16 cellular contexts compared by ENCODE assay signal in the genomic region with DNA sequence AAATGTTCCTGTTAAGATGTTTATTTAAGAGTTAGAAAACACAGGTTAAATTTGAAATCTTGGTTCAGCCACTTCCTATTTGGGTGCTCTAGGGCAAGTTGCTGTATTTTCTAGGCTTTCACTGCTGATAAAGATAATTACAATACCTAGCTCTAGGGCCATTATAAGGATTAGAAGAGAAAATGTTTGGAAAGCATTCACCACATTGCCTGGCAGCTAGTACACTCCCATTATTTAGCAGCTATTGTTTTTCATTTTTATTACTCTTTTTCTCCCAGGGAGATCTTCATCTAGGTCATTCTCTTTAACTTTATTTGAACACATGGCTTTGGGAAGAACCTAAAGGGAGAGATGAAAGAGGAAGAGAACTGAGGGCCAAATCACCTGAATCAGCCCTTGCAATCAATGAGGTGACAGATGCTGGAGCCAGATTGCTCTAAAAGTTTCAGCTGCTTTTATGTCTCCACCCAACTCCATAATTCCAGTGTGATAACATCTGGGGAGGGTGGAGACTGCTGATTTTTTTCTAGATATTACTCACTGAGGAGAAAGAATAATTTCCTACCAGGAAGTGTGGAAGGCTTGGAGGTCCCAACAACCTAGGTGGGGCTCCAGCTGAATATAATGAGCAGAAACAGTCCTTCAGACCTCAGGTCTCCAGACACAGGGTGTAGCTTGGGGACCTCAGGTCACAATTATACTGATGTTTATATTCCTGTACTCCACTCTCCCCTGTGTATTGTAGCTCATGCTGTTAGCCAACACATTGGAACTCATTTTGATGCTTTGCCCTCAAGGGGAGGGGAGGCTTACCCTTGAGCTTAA.
DNase-seq lines count a peak whose midpoint lies in the region; ATAC-seq and TF ChIP-seq lines count a peak whose summit lies in the region.
"Had no signal": no experiment of that assay in that cellular context is flagged by ENCODE, and none has a peak within 500 bp of the region (broad histone marks: within the 10 kb centered on the region; RNA-seq: fewer than 3 reads in every experiment).

No MANE protein-coding gene starts in this region.

- H3K9me3 ChIP-seq in mesenchymal stem cell (ENCODE audit: control insufficient read depth, low read length) (peaks cover 11% of the 10 kb centered on the region), thyroid gland (no peaks in the 10 kb centered on the region)
- H3K9me3 ChIP-seq: SK-N-SH had no signal

- H4K8ac ChIP-seq in mesenchymal stem cell (ENCODE audit: low read length), result no peak overlapping the region

- DNase-seq in NCI-H1694 treated with DMSO at 0.1 percent for 48 hours (lab: John Stamatoyannopoulos, UW) (peak; percentile 77), epithelial cell of esophagus (ENCODE audit: low read depth) (peak; percentile 37), mesenchymal stem cell (no peak), SIG-M5 (lab: John Stamatoyannopoulos, UW) (no peak), DMS79 (lab: John Stamatoyannopoulos, UW) (no peak), thyroid gland (no peak)
- DNase-seq: activated naive CD4-positive, alpha-beta T cell treated with anti-CD3 and anti-CD28 coated beads for 36 hours; CD4-positive, alpha-beta T cell; Karpas-422; naive B cell; SK-N-SH; stimulated activated naive B cell treated with anti-CD40 and anti-IgM and Interleukin-4, amounts not matched to agents 10 μg/mL and 1 μg/mL and 100 μg/mL, for 72 hours; T1000 had no signal

- H2AK5ac ChIP-seq in mesenchymal stem cell (ENCODE audit: low read length, severe bottlenecking), result no peak overlapping the region

- H3K14ac ChIP-seq in mesenchymal stem cell (ENCODE audit: low read length in 2 of 2), result no peak overlapping the region

- H2BK15ac ChIP-seq in mesenchymal stem cell (ENCODE audit: low read depth, poor library complexity, severe bottlenecking), result no peak overlapping the region

- no peak for ATAC-seq in HG03097 (IDR thresholded peaks at IDR 0.05; ENCODE audit: low FRiP score, unreplicated experiment)
- ATAC-seq: left lobe of liver; stimulated activated naive B cell treated with anti-CD40 and anti-IgM and Interleukin-4, amounts not matched to agents 10 μg/mL and 1 μg/mL and 100 μg/mL, for 72 hours had no signal

- TF ChIP-seq POLR2A in thyroid gland (IDR thresholded peaks at IDR 0.05), result no peak

- no peak overlapping the region for H4K91ac ChIP-seq in mesenchymal stem cell (ENCODE audit: low read length)

- H3K4me3 ChIP-seq in epithelial cell of esophagus (ENCODE audit: low read length) (no peak overlapping the region), mesenchymal stem cell (ENCODE audit: insufficient read depth in 1 of 2, low read depth in 1 of 2, low read length in 2 of 2) (no peak overlapping the region), thyroid gland (replicated peaks in 1 of 3) (no peak overlapping the region)

- TF ChIP-seq CTCF in 22Rv1 (IDR thresholded peaks at IDR 0.05) (no peak), epithelial cell of esophagus (IDR thresholded peaks at IDR 0.05; ENCODE audit: insufficient read depth, low read depth, low read length, missing control alignments) (no peak), thyroid gland (IDR thresholded peaks at IDR 0.05) (no peak)

- H3K4me2 ChIP-seq in mesenchymal stem cell (ENCODE audit: low read length, poor library complexity, severe bottlenecking), result no peak overlapping the region
- H3K4me2 ChIP-seq: SK-N-SH had no signal

- H3K4me1 ChIP-seq in mesenchymal stem cell (ENCODE audit: control insufficient read depth, insufficient read depth, low read depth, low read length) (no peaks in the 10 kb centered on the region), thyroid gland (peaks cover 0 to 4% of the 10 kb centered on the region in 2 donors)

- intact Hi-C loops in thyroid gland (cut with DNase I), result no loop called here

- H2BK120ac ChIP-seq in mesenchymal stem cell (ENCODE audit: low read depth, low read length), result no peak overlapping the region

- H2BK5ac ChIP-seq in mesenchymal stem cell (ENCODE audit: low read depth, low read length, poor library complexity, severe bottlenecking), result no peak overlapping the region

- no peaks in the 10 kb centered on the region for H3K36me3 ChIP-seq in mesenchymal stem cell (ENCODE audit: control insufficient read depth in 1 of 2, insufficient read depth in 2 of 2, low read depth in 1 of 2, low read length in 2 of 2)
- no peaks in the 10 kb centered on the region for H3K36me3 ChIP-seq in thyroid gland

- peak overlapping the region; percentile 19 for H3K9ac ChIP-seq in mesenchymal stem cell (ENCODE audit: low read length)
- H3K9ac ChIP-seq: SK-N-SH had no signal

- no peak overlapping the region for H3K18ac ChIP-seq in mesenchymal stem cell (ENCODE audit: low read depth in 1 of 2, low read length in 2 of 2)

- H2BK12ac ChIP-seq in mesenchymal stem cell (ENCODE audit: low read length in 2 of 2), result no peak overlapping the region

- H3K4ac ChIP-seq in mesenchymal stem cell (ENCODE audit: low read depth in 1 of 2, low read length in 2 of 2), result no peak overlapping the region

- peak overlapping the region; percentile 58 for H3K27ac ChIP-seq in 22Rv1
- no peak overlapping the region for H3K27ac ChIP-seq in mesenchymal stem cell (ENCODE audit: low read length, poor library complexity, severe bottlenecking)
- H3K27ac ChIP-seq in thyroid gland, result no peak overlapping the region

- H3K27me3 ChIP-seq in mesenchymal stem cell (ENCODE audit: control insufficient read depth in 1 of 2, insufficient read depth in 1 of 2, low read length in 2 of 2) (no peaks in the 10 kb centered on the region), thyroid gland (no peaks in the 10 kb centered on the region)

- no peaks in the 10 kb centered on the region for H3K79me1 ChIP-seq in mesenchymal stem cell (replicated peaks; ENCODE audit: low read length, poor library complexity, severe bottlenecking)

- no peak overlapping the region for H3K23ac ChIP-seq in mesenchymal stem cell (ENCODE audit: low read length in 2 of 2)

- no peak overlapping the region for H2AFZ ChIP-seq in mesenchymal stem cell (ENCODE audit: low read depth, low read length)

Comparison
In these comparisons a context has a peak if more than half of its experiments do, and no peak if none do; other contexts are left out.
1. DNase-seq: peak in NCI-H1694 treated with DMSO at 0.1 percent for 48 hours (single experiment) and epithelial cell of esophagus (single experiment); none in mesenchymal stem cell (single experiment), SIG-M5 (single experiment), DMS79 (single experiment) and thyroid gland (0 of 2).